21 cellular contexts compared by ENCODE assay signal in the genomic region with DNA sequence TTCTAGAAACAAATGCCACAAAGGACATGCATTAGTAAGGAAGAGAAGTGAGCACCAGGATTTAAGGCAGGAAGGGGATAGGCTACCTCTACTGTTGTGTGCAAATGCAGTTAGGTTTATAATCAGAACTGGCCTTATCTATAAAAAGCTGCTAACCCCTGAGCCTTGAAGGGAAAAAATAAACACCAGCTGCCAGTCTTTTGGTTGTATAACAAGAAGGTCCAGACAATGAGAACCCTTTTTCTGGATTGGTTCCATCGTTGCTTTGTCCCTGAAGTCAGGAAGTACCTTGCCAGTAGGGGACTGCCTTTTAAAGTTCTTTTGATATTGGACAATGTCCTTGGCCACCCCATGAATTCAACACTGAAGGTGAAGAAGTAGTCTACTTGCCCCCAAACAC.
"Had no signal": no experiment of that assay in that cellular context is flagged by ENCODE, and none has a peak within 500 bp of the region (broad histone marks: within the 10 kb centered on the region; RNA-seq: fewer than 3 reads in every experiment).

No MANE protein-coding gene starts in this region.

- DNase-seq: activated CD4-positive, alpha-beta T cell treated with anti-CD3 and anti-CD28 coated beads for 48 hours; activated CD4-positive, alpha-beta T cell treated with anti-CD3 and anti-CD28 coated beads, Interleukin-2, amount 50 U/mL, for 4 hours; activated CD4-positive, CD25-positive, alpha-beta regulatory T cell treated with anti-CD3 and anti-CD28 coated beads, Interleukin-2, amount 50 U/mL, for 72 hours; activated CD8-positive, alpha-beta memory T cell treated with anti-CD3 and anti-CD28 coated beads, Interleukin-2, amount 50 U/mL, for 48 hours; activated CD8-positive, alpha-beta T cell treated with anti-CD3 and anti-CD28 coated beads, Interleukin-2, amount 10 ng/mL, durations not matched to agents 7 days and 5 days; activated T-cell treated with anti-CD3 and anti-CD28 coated beads, Interleukin-2, amount 50 U/mL, for 1 hour; aorta; central memory CD4-positive, alpha-beta T cell; Kasumi-1; KBM-7; NCI-H1105 treated with DMSO at 0.1 percent for 48 hours; NCI-H1436 treated with DMSO at 0.1 percent for 48 hours; NCI-H187 treated with DMSO at 0.1 percent for 48 hours; NCI-H2171; NCI-H2227 treated with DMSO at 0.1 percent for 48 hours; NCI-H446 treated with DMSO at 0.1 percent for 48 hours; NCI-H524 treated with DMSO at 0.1 percent for 48 hours; NCI-H748 treated with DMSO at 0.1 percent for 48 hours; PC-3; SHP77 treated with DMSO at 0.1 percent for 48 hours had no signal

- ATAC-seq: activated CD8-positive, alpha-beta T cell treated with anti-CD3 and anti-CD28 coated beads, Interleukin-2, amount 10 ng/mL, durations not matched to agents 7 days and 5 days; PC-3; WTC11 had no signal
